In the genomic region with DNA sequence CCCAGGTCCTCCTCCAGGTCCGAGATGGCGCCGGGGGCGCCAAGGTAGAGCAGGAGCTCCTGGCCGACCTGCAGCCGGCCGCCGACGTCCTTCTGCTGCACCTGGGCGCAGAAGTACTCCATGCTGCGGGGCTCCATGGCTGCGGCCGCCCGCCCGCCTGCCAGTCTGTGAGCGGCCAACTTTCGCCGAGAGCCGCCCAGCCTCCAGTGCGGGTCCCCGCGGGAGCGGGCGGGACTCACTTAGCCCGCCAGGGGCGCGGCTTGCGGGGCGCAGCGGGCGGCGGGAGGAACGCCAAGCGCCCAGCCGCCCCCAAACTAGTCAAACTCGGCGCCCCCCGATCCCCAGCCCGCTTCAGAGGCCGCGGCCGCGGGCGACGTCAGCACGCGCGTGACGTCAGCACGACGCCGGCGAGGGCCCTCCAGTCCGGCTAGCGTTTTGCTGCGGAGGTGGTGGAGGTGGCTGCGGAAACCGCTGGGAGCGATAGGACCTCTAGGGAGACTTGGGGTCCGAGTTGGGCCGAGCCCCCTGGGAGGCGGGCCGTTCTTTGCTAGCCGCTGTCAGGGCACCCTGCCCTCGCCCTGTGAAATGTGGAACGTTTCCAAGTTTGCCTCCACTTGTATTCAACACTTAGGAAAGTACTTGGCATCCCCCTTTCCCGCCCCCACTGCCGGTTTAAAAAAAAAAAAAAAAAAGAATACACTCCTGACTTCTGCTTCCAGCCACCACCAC, we compare ENCODE assay signal across 8 cellular contexts. TPM values are rescaled to one million over a fixed set of nuclear protein-coding genes. Genes with fewer than 3 reads are reported as not detected.
DNase-seq lines count a peak whose midpoint lies in the region; ATAC-seq and TF ChIP-seq lines count a peak whose summit lies in the region.

A gene (minus strand): TSS at position 389 of the 729 bp plus-strand sequence. CDS start 252 bp downstream, at position 137.

- peak within 1 kb of the TSS; percentile 98 for H3K27ac Mint-ChIP-seq in activated B cell treated with CpG ODN at 0.5 μM for 24 hours

- peaks cover 5% of the 10 kb centered on the region for H3K36me3 Mint-ChIP-seq in activated B cell treated with CpG ODN at 0.5 μM for 24 hours (ENCODE audit: low read depth)

- POLR2A ChIA-PET in AG04450 (lab: Yijun Ruan, JAX) (interaction anchor here (0.8 to 1.0 kb wide), 2 partner anchors 31 to 81 kb away, joined by 3 to 4 read pairs; a partner anchor contains a TSS), activated B cell treated with CpG ODN at 0.5 μM for 24 hours (lab: Charles Lee) (interaction anchor here (1.2 to 2.0 kb wide), 3 partner anchors 12 to 278 kb away, joined by 3 to 9 read pairs (median 7); a partner anchor contains a TSS)

- peak within 1 kb of the TSS; percentile 96 for H3K4me3 Mint-ChIP-seq in activated B cell treated with CpG ODN at 0.5 μM for 24 hours

- H3K4me1 Mint-ChIP-seq in activated B cell treated with CpG ODN at 0.5 μM for 24 hours, result peaks cover 12% of the 10 kb centered on the region

- DNase-seq in AG04450 (ENCODE audit: low read depth, low spot score), result peak; percentile 55
- peak; percentile 84 for DNase-seq in NCI-H345 (lab: John Stamatoyannopoulos, UW)
- peak; percentile 89 for DNase-seq in activated B cell treated with CpG ODN at 0.5 μM for 24 hours
- DNase-seq in caudate nucleus (lab: John Stamatoyannopoulos, UW), result peak in 60 of 61 donors; percentile 5 to 87 (median 67)
- DNase-seq in islet precursor cell, result peak; percentile 94
- DNase-seq in stimulated activated CD4-positive, alpha-beta T cell treated with anti-CD3 and anti-CD28 coated beads, Interleukin-12 subunit alpha, Interleukin-12 subunit beta, amount 100 ng/mL, for 4 hours, result peak; percentile 82

- H3K4me3 ChIP-seq in AG04450 (ENCODE audit: low read depth, low read length), result peak within 1 kb of the TSS; percentile 78

- CTCF ChIA-PET in AG04450 (lab: Charles Lee) (interaction anchor here (0.6 to 2.1 kb wide), 6 partner anchors 25 to 644 kb away, joined by 3 to 22 read pairs (median 4); no protein-coding TSS in a partner anchor), activated B cell treated with CpG ODN at 0.5 μM for 24 hours (lab: Charles Lee) (interaction anchor here (1.2 kb wide), 1 partner anchor 586 kb away, joined by 5 read pairs; no protein-coding TSS in a partner anchor)

- H3K9me3 ChIP-seq in AG04450 (ENCODE audit: control insufficient read depth, insufficient read depth, low read length), result no peaks in the 10 kb centered on the region; the same call in 1 of the 2 replicates

- H3K27ac ChIP-seq in AG04450 (ENCODE audit: low read depth, low read length), result peak within 1 kb of the TSS; percentile 82
- H3K27ac ChIP-seq in caudate nucleus (ENCODE audit: low read depth, low read length), result peak within 1 kb of the TSS; percentile 93

- H3K27me3 Mint-ChIP-seq in activated B cell treated with CpG ODN at 0.5 μM for 24 hours, result no peaks in the 10 kb centered on the region

- H3K27me3 ChIP-seq in AG04450 (ENCODE audit: control insufficient read depth, insufficient read depth, low read length), result no peaks in the 10 kb centered on the region

- no peaks in the 10 kb centered on the region for H3K9me3 Mint-ChIP-seq in activated B cell treated with CpG ODN at 0.5 μM for 24 hours

- ATAC-seq in GM18907 (IDR thresholded peaks at IDR 0.05; ENCODE audit: unreplicated experiment), result peak; percentile 96
- ATAC-seq in HG03139 (IDR thresholded peaks at IDR 0.05; ENCODE audit: unreplicated experiment), result peak; percentile 95
- ATAC-seq in activated B cell treated with CpG ODN at 0.5 μM for 24 hours (ENCODE audit: low read depth), result peak; percentile 90

- intact Hi-C loops in activated B cell treated with CpG ODN at 0.5 μM for 24 hours (cut with micrococcal nuclease), result loop anchor here (1.0 to 5.0 kb wide), 8 partner anchors 17 to 1031 kb away; a partner anchor contains a TSS

- no peak for TF ChIP-seq CTCF in AG04450 (IDR thresholded peaks at IDR 0.05; ENCODE audit: low read depth, low read length)
- TF ChIP-seq CTCF in activated B cell treated with CpG ODN at 0.5 μM for 24 hours (IDR thresholded peaks at IDR 0.05), result no peak

RNA-seq across cellular contexts. Expression of the gene that starts here (rescaled TPM):
- polyA plus RNA-seq in AG04450 (2011; rRNA removed), result 19.2 and 27.4 TPM in 2 replicates
- polyA minus RNA-seq in AG04450 (2011; rRNA and poly(A)+ RNA removed), result 43.0 and 50.5 TPM in 2 replicates
- total RNA-seq in activated B cell treated with CpG ODN at 0.5 μM for 24 hours, result 73.3 and 85.8 TPM in 2 replicates

Comparison
In these comparisons a context has a peak if more than half of its experiments do, and no peak if none do; other contexts are left out.
1. Peak in every context shown above with its lines: DNase-seq, ATAC-seq, H3K4me3 ChIP-seq and H3K27ac ChIP-seq.